ENCODE assay signal across 1 cellular context in genomic region chr17:67378444-67379250, GRCh38.
TF ChIP-seq lines count a peak whose summit lies in the region.

No MANE protein-coding gene starts in this region.

TF ChIP-seq in HepG2, 621 proteins besides CTCF, POLR2A, EP300 and RAD21 (continued from another document and continues in another):
- TF ChIP-seq CREBL2 (CRISPR knock-in tag; IDR thresholded peaks at IDR 0.05; ENCODE audit: borderline replicate concordance) (no peak), ZNF713 (CRISPR knock-in tag; IDR thresholded peaks at IDR 0.05) (no peak), MNT (IDR thresholded peaks at IDR 0.05) (no peak), HDAC6 (IDR thresholded peaks at IDR 0.05; ENCODE audit: low read depth, low read length) (no peak), ZNF496 (CRISPR knock-in tag; IDR thresholded peaks at IDR 0.05; ENCODE audit: insufficient replicate concordance) (no peak), ZNF337 (CRISPR knock-in tag; IDR thresholded peaks at IDR 0.05; ENCODE audit: borderline replicate concordance, low read depth) (no peak), ZFAT (CRISPR knock-in tag; conservative IDR thresholded peaks at IDR 0.05) (0 out of 2 replicates have a peak, but pooled peaks have one; percentile 53), ZXDC (CRISPR knock-in tag; IDR thresholded peaks at IDR 0.05) (no peak), ZNF598 (CRISPR knock-in tag; IDR thresholded peaks at IDR 0.05; ENCODE audit: borderline replicate concordance) (no peak), THAP7 (CRISPR knock-in tag; IDR thresholded peaks at IDR 0.05) (no peak), NRL (CRISPR knock-in tag; IDR thresholded peaks at IDR 0.05; ENCODE audit: borderline replicate concordance) (peak; percentile 85; the same call in 1 of the 2 replicates), ISL2 (CRISPR knock-in tag; IDR thresholded peaks at IDR 0.05) (peak; percentile 12; the same call in 1 of the 2 replicates), ASH2L (IDR thresholded peaks at IDR 0.05; ENCODE audit: insufficient read length, low read depth, low read length) (no peak), PTBP1 (IDR thresholded peaks at IDR 0.05; ENCODE audit: low read depth, low read length, poor library complexity, severe bottlenecking) (no peak), ZNF83 (CRISPR knock-in tag; IDR thresholded peaks at IDR 0.05; ENCODE audit: borderline replicate concordance) (no peak), GMEB1 (CRISPR knock-in tag; IDR thresholded peaks at IDR 0.05; ENCODE audit: borderline replicate concordance) (no peak), KLF9 (CRISPR knock-in tag; IDR thresholded peaks at IDR 0.05; ENCODE audit: low read depth) (peak; percentile 42; the same call in 1 of the 2 replicates), PHF5A (CRISPR knock-in tag; IDR thresholded peaks at IDR 0.05; ENCODE audit: low read depth, unreplicated experiment) (no peak), ZBTB42 (CRISPR knock-in tag; IDR thresholded peaks at IDR 0.05) (peak; percentile 64; the same call in 1 of the 2 replicates), ZNF367 (CRISPR knock-in tag; IDR thresholded peaks at IDR 0.05; ENCODE audit: borderline replicate concordance) (no peak), FOSL1 (CRISPR knock-in tag; IDR thresholded peaks at IDR 0.05; ENCODE audit: borderline replicate concordance) (no peak), DRAP1 (CRISPR knock-in tag; IDR thresholded peaks at IDR 0.05) (no peak), PBX2 (CRISPR knock-in tag; IDR thresholded peaks at IDR 0.05) (no peak), ZNF235 (CRISPR knock-in tag; IDR thresholded peaks at IDR 0.05; ENCODE audit: borderline replicate concordance) (no peak), ZHX2 (IDR thresholded peaks at IDR 0.05; ENCODE audit: low read depth) (no peak), ZHX2 (CRISPR knock-in tag; IDR thresholded peaks at IDR 0.05; ENCODE audit: borderline replicate concordance) (no peak), CBX2 (IDR thresholded peaks at IDR 0.05; ENCODE audit: low read depth, low read length) (no peak), CBX2 (CRISPR knock-in tag; IDR thresholded peaks at IDR 0.05; ENCODE audit: low read depth) (no peak), POGK (CRISPR knock-in tag; conservative IDR thresholded peaks at IDR 0.05) (peak; percentile 77; the same call in 1 of the 2 replicates), FUBP1 (CRISPR knock-in tag; IDR thresholded peaks at IDR 0.05; ENCODE audit: borderline replicate concordance) (no peak), ZNF432 (CRISPR knock-in tag; IDR thresholded peaks at IDR 0.05; ENCODE audit: borderline replicate concordance) (no peak), DBP (CRISPR knock-in tag; IDR thresholded peaks at IDR 0.05; ENCODE audit: not compliant biosample characterization) (no peak), ZNF451 (CRISPR knock-in tag; IDR thresholded peaks at IDR 0.05) (no peak), ZBTB7B (CRISPR knock-in tag; IDR thresholded peaks at IDR 0.05) (peak; percentile 72; the same call in 1 of the 2 replicates), ARNT2 (CRISPR knock-in tag; IDR thresholded peaks at IDR 0.05; ENCODE audit: low read depth) (peak; percentile 80), ZNF614 (CRISPR knock-in tag; IDR thresholded peaks at IDR 0.05; ENCODE audit: borderline replicate concordance) (peak; percentile 39; the same call in 1 of the 2 replicates), ZKSCAN1 (IDR thresholded peaks at IDR 0.05; ENCODE audit: low read length) (no peak), GPBP1L1 (CRISPR knock-in tag; IDR thresholded peaks at IDR 0.05) (no peak), ZNF292 (CRISPR knock-in tag; IDR thresholded peaks at IDR 0.05; ENCODE audit: borderline replicate concordance, low read depth) (no peak; the same call in 1 of the 2 replicates)
